Comparison of ENCODE assay signal across 19 cellular contexts in genomic region chr3:131612745-131613144, GRCh38.
DNase-seq lines count a peak whose midpoint lies in the region; ATAC-seq and TF ChIP-seq lines count a peak whose summit lies in the region.
"Had no signal": no experiment of that assay in that cellular context is flagged by ENCODE, and none has a peak within 500 bp of the region (broad histone marks: within the 10 kb centered on the region; RNA-seq: fewer than 3 reads in every experiment).

No MANE protein-coding gene starts in this region.

- H3K27ac ChIP-seq in osteoblast (ENCODE audit: low read depth, low read length), result no peak overlapping the region
- no peak overlapping the region for H3K27ac ChIP-seq in foreskin keratinocyte
- H3K27ac ChIP-seq: 22Rv1, BLaER1, C4-2B, GM23248 had no signal

- H3K9me3 ChIP-seq in osteoblast (ENCODE audit: low read depth, low read length), result no peaks in the 10 kb centered on the region
- H3K9me3 ChIP-seq: BLaER1, Caco-2 had no signal

- H4K20me1 ChIP-seq in osteoblast (ENCODE audit: insufficient read depth, low read length), result no peaks in the 10 kb centered on the region
- H4K20me1 ChIP-seq: BLaER1 had no signal

- DNase-seq in GM12865 (ENCODE audit: low read depth) (peak; percentile 22), osteoblast (ENCODE audit: insufficient read length, low spot score, missing footprints) (peak; percentile 11), foreskin keratinocyte (no peak), NCI-H2107 (lab: John Stamatoyannopoulos, UW) (no peak)
- DNase-seq: Caco-2; CD4-positive, CD25-positive, alpha-beta regulatory T cell; CD8-positive, alpha-beta T cell; DMS79; EL; GDM1; GM23248; H7; HCEC 1CT had no signal

- no peaks in the 10 kb centered on the region for H3K79me2 ChIP-seq in osteoblast (ENCODE audit: insufficient read depth, low read length)

- H3K4me3 ChIP-seq in GM12865 (ENCODE audit: low read depth, low read length) (no peak overlapping the region), osteoblast (ENCODE audit: insufficient read depth, low read length) (no peak overlapping the region)
- H3K4me3 ChIP-seq: BLaER1, GM23248 had no signal

- H3K4me1 ChIP-seq in osteoblast (ENCODE audit: insufficient read depth, low read length) (no peaks in the 10 kb centered on the region), foreskin keratinocyte (no peaks in the 10 kb centered on the region)
- H3K4me1 ChIP-seq: Caco-2 had no signal

- ATAC-seq in GM18867 (IDR thresholded peaks at IDR 0.05; ENCODE audit: unreplicated experiment), result peak; percentile 39
- ATAC-seq in HG03025 (IDR thresholded peaks at IDR 0.05; ENCODE audit: low FRiP score, unreplicated experiment), result peak; percentile 73
- no peak for ATAC-seq in GM21367 (IDR thresholded peaks at IDR 0.05; ENCODE audit: unreplicated experiment)
- ATAC-seq in foreskin keratinocyte, result no peak
- ATAC-seq: CD8-positive, alpha-beta T cell had no signal

- H2AFZ ChIP-seq in osteoblast (ENCODE audit: low read length), result no peak overlapping the region
- H2AFZ ChIP-seq: GM23248 had no signal

- no peaks in the 10 kb centered on the region for H3K36me3 ChIP-seq in osteoblast (ENCODE audit: insufficient read depth, low read length)
- H3K36me3 ChIP-seq: BLaER1 had no signal

- no peak overlapping the region for H3K4me2 ChIP-seq in osteoblast (ENCODE audit: insufficient read depth, low read length)
- H3K4me2 ChIP-seq: BLaER1 had no signal

- no peaks in the 10 kb centered on the region for H3K27me3 ChIP-seq in osteoblast (ENCODE audit: insufficient read depth, low read length)
- H3K27me3 ChIP-seq in foreskin keratinocyte, result no peaks in the 10 kb centered on the region
- H3K27me3 ChIP-seq: BLaER1 had no signal

- TF ChIP-seq CTCF in GM12865 (IDR thresholded peaks at IDR 0.05; ENCODE audit: insufficient read depth, low read depth, low read length, missing control alignments) (no peak), osteoblast (IDR thresholded peaks at IDR 0.05; ENCODE audit: extremely low read depth, low read depth, low read length) (no peak), foreskin keratinocyte (conservative IDR thresholded peaks at IDR 0.05) (no peak)

Comparison
In these comparisons a context has a peak if more than half of its experiments do, and no peak if none do; other contexts are left out.
1. DNase-seq: peak in GM12865 (single experiment) and osteoblast (single experiment); none in foreskin keratinocyte (0 of 2) and NCI-H2107 (single experiment).
2. ATAC-seq: peak in GM18867 (single experiment) and HG03025 (single experiment); none in GM21367 (single experiment) and foreskin keratinocyte (single experiment).